8 cellular contexts compared by ENCODE assay signal in the genomic region with DNA sequence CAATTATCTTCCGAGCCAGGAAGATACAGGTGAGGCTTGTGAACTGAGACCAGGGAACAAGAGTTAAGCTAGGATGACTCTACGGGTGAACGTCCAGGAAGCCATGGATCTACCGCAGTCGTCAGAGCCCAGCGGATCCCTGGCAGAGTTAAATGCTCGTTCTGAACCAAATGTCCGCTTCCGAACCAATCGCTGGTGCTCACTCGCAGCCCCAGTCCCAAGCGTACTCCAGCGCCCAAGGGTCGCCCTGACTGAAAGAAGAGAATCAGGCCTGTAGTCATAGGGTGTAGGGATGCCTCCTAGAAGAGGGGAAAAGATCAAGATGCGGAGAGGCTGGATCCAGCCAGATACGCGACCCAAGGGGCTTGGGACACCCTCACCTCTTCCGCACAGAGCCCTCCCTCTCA. TPM values are rescaled to one million over a fixed set of nuclear protein-coding genes. Genes with fewer than 3 reads are reported as not detected.
A peak's percentile ranks its signal among the peaks of the same experiment; 100 is the strongest.
DNase-seq lines count a peak whose midpoint lies in the region; ATAC-seq, FAIRE-seq and TF ChIP-seq lines count a peak whose summit lies in the region.

No MANE protein-coding gene starts in this region.

- peak overlapping the region; percentile 85; the same call in 1 of the 2 replicates for H3K4me3 ChIP-seq in iPS DF 6.9 (ENCODE audit: low read length)

- POLR2A ChIA-PET in activated CD8-positive, alpha-beta T cell treated with anti-CD3 and anti-CD28 coated beads for 36 hours (lab: Charles Lee) = interaction anchor here (0.6 kb wide), 2 partner anchors 17 to 341 kb away, joined by 3 read pairs; no protein-coding TSS in a partner anchor

- CTCF ChIA-PET in activated CD8-positive, alpha-beta T cell treated with anti-CD3 and anti-CD28 coated beads for 36 hours (lab: Charles Lee) = interaction anchor here (0.8 kb wide), 1 partner anchor 15 kb away, joined by 3 read pairs; no protein-coding TSS in a partner anchor

- peaks cover 6% of the 10 kb centered on the region; the same call in 1 of the 2 replicates for H3K36me3 ChIP-seq in iPS DF 6.9 (ENCODE audit: control insufficient read depth, insufficient read depth, low read length)

- H3K4me1 ChIP-seq in iPS DF 6.9 (ENCODE audit: control insufficient read depth, insufficient read depth, low read length) = no peaks in the 10 kb centered on the region

- no peak for TF ChIP-seq CTCF in activated CD8-positive, alpha-beta T cell treated with anti-CD3 and anti-CD28 coated beads for 36 hours (IDR thresholded peaks at IDR 0.05)
- TF ChIP-seq CTCF in D721Med (IDR thresholded peaks at IDR 0.05; ENCODE audit: insufficient read depth, missing control alignments) = no peak

- no peak overlapping the region for H3K27ac ChIP-seq in iPS DF 6.9 (ENCODE audit: low read length)

- no peaks in the 10 kb centered on the region for H3K27me3 Mint-ChIP-seq in activated CD8-positive, alpha-beta T cell treated with anti-CD3 and anti-CD28 coated beads for 36 hours
- H3K27me3 Mint-ChIP-seq in stimulated activated naive B cell treated with anti-CD40 and anti-IgM and Interleukin-4, amounts not matched to agents 10 μg/mL and 1 μg/mL and 100 μg/mL, for 72 hours = no peaks in the 10 kb centered on the region

- ATAC-seq in GM18499 (IDR thresholded peaks at IDR 0.05; ENCODE audit: insufficient read depth, unreplicated experiment) = peak; percentile 20
- ATAC-seq in HG02981 (IDR thresholded peaks at IDR 0.05; ENCODE audit: unreplicated experiment) = peak; percentile 11
- ATAC-seq in activated CD8-positive, alpha-beta T cell treated with anti-CD3 and anti-CD28 coated beads for 36 hours = no peak
- ATAC-seq in stimulated activated naive B cell treated with anti-CD40 and anti-IgM and Interleukin-4, amounts not matched to agents 10 μg/mL and 1 μg/mL and 100 μg/mL, for 72 hours (replicated peaks) = no peak

- no peaks in the 10 kb centered on the region for H3K27me3 ChIP-seq in iPS DF 6.9 (ENCODE audit: control insufficient read depth, insufficient read depth, low read length)

- intact Hi-C loops in activated CD8-positive, alpha-beta T cell treated with anti-CD3 and anti-CD28 coated beads for 36 hours (cut with micrococcal nuclease) = loop anchor here (2.0 to 5.0 kb wide), 4 partner anchors 80 to 250 kb away; partner anchors contain the start of genes ALKBH1, GSTZ1, POMT2 and SAMD15

- H3K4me3 Mint-ChIP-seq in activated CD8-positive, alpha-beta T cell treated with anti-CD3 and anti-CD28 coated beads for 36 hours = peak overlapping the region; percentile 99
- peak overlapping the region; percentile 98 to 99 for H3K4me3 Mint-ChIP-seq in stimulated activated naive B cell treated with anti-CD40 and anti-IgM and Interleukin-4, amounts not matched to agents 10 μg/mL and 1 μg/mL and 100 μg/mL, for 72 hours

- DNase-seq in activated CD8-positive, alpha-beta T cell treated with anti-CD3 and anti-CD28 coated beads for 36 hours = no peak
- DNase-seq in iPS DF 6.9 (ENCODE audit: low read depth, low spot score) (no peak), D721Med (ENCODE audit: insufficient read length, low spot score) (no peak), GOT3 (lab: John Stamatoyannopoulos, UW) (no peak), MV-4-11 (lab: John Stamatoyannopoulos, UW) (no peak)
- DNase-seq in stimulated activated naive B cell treated with anti-CD40 and anti-IgM and Interleukin-4, amounts not matched to agents 10 μg/mL and 1 μg/mL and 100 μg/mL, for 72 hours = no peak

- H3K4me1 Mint-ChIP-seq in activated CD8-positive, alpha-beta T cell treated with anti-CD3 and anti-CD28 coated beads for 36 hours (ENCODE audit: low read depth) = peaks cover 39% of the 10 kb centered on the region
- H3K4me1 Mint-ChIP-seq in stimulated activated naive B cell treated with anti-CD40 and anti-IgM and Interleukin-4, amounts not matched to agents 10 μg/mL and 1 μg/mL and 100 μg/mL, for 72 hours = peaks cover 19 to 48% of the 10 kb centered on the region in 2 donors

- FAIRE-seq in D721Med (lab: Jason Lieb, UNC) = no peak

- WGBS in iPS DF 6.9 (ENCODE audit: insufficient coverage, insufficient read length) = no CpG with 5 or more reads among the region's 18 CpGs

- H3K27ac Mint-ChIP-seq in activated CD8-positive, alpha-beta T cell treated with anti-CD3 and anti-CD28 coated beads for 36 hours = peak overlapping the region; percentile 100
- H3K27ac Mint-ChIP-seq in stimulated activated naive B cell treated with anti-CD40 and anti-IgM and Interleukin-4, amounts not matched to agents 10 μg/mL and 1 μg/mL and 100 μg/mL, for 72 hours = peak overlapping the region; percentile 100

- H3K9me3 Mint-ChIP-seq in activated CD8-positive, alpha-beta T cell treated with anti-CD3 and anti-CD28 coated beads for 36 hours = no peaks in the 10 kb centered on the region
- H3K9me3 Mint-ChIP-seq in stimulated activated naive B cell treated with anti-CD40 and anti-IgM and Interleukin-4, amounts not matched to agents 10 μg/mL and 1 μg/mL and 100 μg/mL, for 72 hours = no peaks in the 10 kb centered on the region

- H3K36me3 Mint-ChIP-seq in activated CD8-positive, alpha-beta T cell treated with anti-CD3 and anti-CD28 coated beads for 36 hours (ENCODE audit: low read depth) = peaks cover 34% of the 10 kb centered on the region
- peaks cover 23 to 36% of the 10 kb centered on the region in 2 donors for H3K36me3 Mint-ChIP-seq in stimulated activated naive B cell treated with anti-CD40 and anti-IgM and Interleukin-4, amounts not matched to agents 10 μg/mL and 1 μg/mL and 100 μg/mL, for 72 hours

- no peaks in the 10 kb centered on the region for H3K9me3 ChIP-seq in iPS DF 6.9 (ENCODE audit: control insufficient read depth, insufficient read depth, low read length)

RNA-seq across cellular contexts. Expression of gene VIPAS39, which starts 0.3 kb away (rescaled TPM):
- 10 to 100 TPM; 13.9 to 16.8 TPM for total RNA-seq in activated CD8-positive, alpha-beta T cell treated with anti-CD3 and anti-CD28 coated beads for 36 hours

RNA-seq across cellular contexts. Expression of gene AHSA1, which starts 0.8 kb away (rescaled TPM):
- 100 to 1,000 TPM; 325 to 339 TPM for total RNA-seq in activated CD8-positive, alpha-beta T cell treated with anti-CD3 and anti-CD28 coated beads for 36 hours

RNA-seq across cellular contexts. Expression of gene NOXRED1, which starts 33.8 kb away (rescaled TPM):
- total RNA-seq in activated CD8-positive, alpha-beta T cell treated with anti-CD3 and anti-CD28 coated beads for 36 hours = under 1 TPM; 0.27 to 0.41 TPM

RNA-seq across cellular contexts. Expression of gene ISM2, which starts 41.5 kb away (rescaled TPM):
- total RNA-seq in activated CD8-positive, alpha-beta T cell treated with anti-CD3 and anti-CD28 coated beads for 36 hours = under 1 TPM; 0.74 to 0.94 TPM

Comparison
In these comparisons a context has a peak if more than half of its experiments do, and no peak if none do; other contexts are left out.
1. ATAC-seq: peak in GM18499 (single experiment) and HG02981 (single experiment); none in activated CD8-positive, alpha-beta T cell treated with anti-CD3 and anti-CD28 coated beads for 36 hours (single experiment) and stimulated activated naive B cell treated with anti-CD40 and anti-IgM and Interleukin-4, amounts not matched to agents 10 μg/mL and 1 μg/mL and 100 μg/mL, for 72 hours (0 of 2).